25 cellular contexts compared by ENCODE assay signal in the genomic region with DNA sequence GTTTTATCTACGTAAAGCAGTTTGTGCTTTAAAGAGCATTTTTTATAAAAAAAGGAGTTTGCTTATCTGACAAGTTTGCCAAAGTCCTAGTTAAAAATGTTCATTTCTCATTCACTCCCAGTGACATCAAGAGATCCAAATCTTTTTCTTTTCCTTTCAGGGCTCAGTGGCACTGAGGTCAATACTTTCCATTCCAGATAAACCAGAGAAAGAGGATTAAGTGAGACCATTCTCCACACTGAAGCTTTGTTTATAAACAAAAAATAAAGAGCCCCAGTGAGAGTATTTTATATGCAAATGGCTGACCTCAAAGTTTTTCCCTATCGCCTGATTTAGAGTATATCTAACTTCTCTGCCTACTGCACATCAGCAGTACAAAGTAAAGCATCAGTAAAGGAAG.
"Had no signal": no experiment of that assay in that cellular context is flagged by ENCODE, and none has a peak within 500 bp of the region (broad histone marks: within the 10 kb centered on the region; RNA-seq: fewer than 3 reads in every experiment).

No MANE protein-coding gene starts in this region.

- H3K27me3 Mint-ChIP-seq: activated B cell treated with CpG ODN at 0.5 μM for 24 hours; activated CD8-positive, alpha-beta T cell treated with anti-CD3 and anti-CD28 coated beads for 36 hours; naive thymus-derived CD8-positive, alpha-beta T cell had no signal

- DNase-seq: activated B cell treated with CpG ODN at 0.5 μM for 24 hours; activated CD4-positive, alpha-beta T cell treated with anti-CD3 and anti-CD28 coated beads, Interleukin-2, amount 50 U/mL, for 1 hour; activated CD8-positive, alpha-beta T cell treated with anti-CD3 and anti-CD28 coated beads for 36 hours; activated T-cell treated with anti-CD3 and anti-CD28 coated beads, Interleukin-2, amount 50 U/mL, for 4 hours; effector memory CD4-positive, alpha-beta T cell; erythroblast; gastrocnemius medialis; glutamatergic neuron; immature natural killer cell; kidney; left colon; naive thymus-derived CD8-positive, alpha-beta T cell; sigmoid colon; small intestine; stimulated activated CD4-positive, alpha-beta T cell treated with anti-CD3 and anti-CD28 coated beads, Interleukin-15, amount 100 ng/mL, for 24 hours; stimulated activated CD4-positive, alpha-beta T cell treated with anti-CD3 and anti-CD28 coated beads, Interleukin-2, amount 100 ng/mL, for 24 hours; stimulated activated naive CD4-positive, alpha-beta T cell; T-helper 2 cell; trophoblast cell had no signal

- H3K4me3 Mint-ChIP-seq: activated B cell treated with CpG ODN at 0.5 μM for 24 hours; activated CD8-positive, alpha-beta T cell treated with anti-CD3 and anti-CD28 coated beads for 36 hours; activated T-cell treated with anti-CD3 and anti-CD28 coated beads, Interleukin-2, amount 50 U/mL, for 4 hours; immature natural killer cell; naive thymus-derived CD8-positive, alpha-beta T cell had no signal

- H3K27ac ChIP-seq: gastrocnemius medialis, neutrophil, prostate gland, thoracic aorta, vagina had no signal

- H3K36me3 ChIP-seq: gastrocnemius medialis, neutrophil, prostate gland, sigmoid colon, thoracic aorta, vagina had no signal

- H3K4me1 Mint-ChIP-seq: activated B cell treated with CpG ODN at 0.5 μM for 24 hours; immature natural killer cell; naive thymus-derived CD8-positive, alpha-beta T cell had no signal

- H3K4me3 ChIP-seq: gastrocnemius medialis, prostate gland, sigmoid colon, thoracic aorta, vagina had no signal

- H3K4me1 ChIP-seq: gastrocnemius medialis, prostate gland, vagina had no signal

- H3K27me3 ChIP-seq: gastrocnemius medialis, neutrophil, sigmoid colon, vagina had no signal

- H3K36me3 Mint-ChIP-seq: naive thymus-derived CD8-positive, alpha-beta T cell had no signal

- H3K27ac Mint-ChIP-seq: activated B cell treated with CpG ODN at 0.5 μM for 24 hours; activated CD8-positive, alpha-beta T cell treated with anti-CD3 and anti-CD28 coated beads for 36 hours; activated naive CD4-positive, alpha-beta T cell treated with anti-CD3 and anti-CD28 coated beads, Interleukin-2, amount 50 U/mL, for 72 hours; activated T-helper 2 cell treated with anti-CD3 and anti-CD28 coated beads, Interferon-gamma antibody, Interleukin-2, Interleukin-4, amounts not matched to agents 10 μg/mL and 5 μg/mL and 100 μg/mL, durations not matched to agents 14 hours and 24 hours and 36 hours; immature natural killer cell; naive thymus-derived CD8-positive, alpha-beta T cell had no signal

- H3K9me3 ChIP-seq: gastrocnemius medialis, neutrophil, prostate gland, sigmoid colon, thoracic aorta, vagina had no signal
